Comparison of ENCODE assay signal across 1 cellular context in the genomic region with DNA sequence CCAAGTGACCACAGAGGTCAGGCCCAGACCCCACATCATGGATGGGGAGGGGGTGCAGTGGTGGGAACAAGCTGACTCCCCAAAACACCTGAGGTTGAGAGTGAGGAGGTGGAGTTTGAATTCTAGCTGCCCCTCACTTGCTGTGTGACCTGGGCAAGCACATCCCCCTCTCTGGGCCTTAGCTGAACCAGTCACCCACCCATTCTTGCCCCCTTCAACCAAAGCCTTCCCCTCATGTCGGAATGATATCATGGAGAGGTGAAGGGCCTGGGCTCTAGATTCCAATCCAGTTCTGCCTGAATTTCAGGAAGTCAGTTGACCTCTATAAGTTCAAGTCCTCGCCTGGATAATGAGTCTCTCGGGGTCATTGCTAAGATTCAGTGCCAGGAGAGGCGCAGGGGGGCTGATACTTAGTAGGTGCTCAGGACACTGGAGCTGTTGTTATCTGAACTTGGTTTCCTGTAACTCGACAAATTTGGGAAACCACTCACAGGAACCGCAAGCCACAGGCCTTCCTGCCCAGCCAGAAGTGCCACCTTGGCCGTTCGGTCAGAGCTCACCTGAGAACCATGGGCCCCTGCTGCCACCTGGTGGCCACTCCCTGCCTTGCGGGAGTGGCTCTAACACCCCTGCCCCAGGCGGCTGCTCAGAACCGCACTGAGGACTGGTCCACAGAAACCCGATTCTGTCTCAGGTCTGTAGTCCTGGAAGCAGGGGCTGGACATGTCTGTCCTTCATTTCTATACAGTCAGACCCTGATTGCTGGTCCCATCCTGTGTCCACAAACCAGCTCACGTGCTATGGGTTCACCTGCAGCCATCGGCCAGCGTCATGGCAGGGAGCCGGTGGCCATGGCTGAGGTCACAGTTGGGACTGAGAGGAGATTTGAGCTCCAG.
A peak's percentile ranks its signal among the peaks of the same experiment; 100 is the strongest.
TF ChIP-seq lines count a peak whose summit lies in the region.

No MANE protein-coding gene starts in this region.

TF ChIP-seq in HepG2, 621 proteins besides CTCF, POLR2A, EP300 and RAD21 (continued from another document and continues in another):
- TF ChIP-seq, protein P1, sequence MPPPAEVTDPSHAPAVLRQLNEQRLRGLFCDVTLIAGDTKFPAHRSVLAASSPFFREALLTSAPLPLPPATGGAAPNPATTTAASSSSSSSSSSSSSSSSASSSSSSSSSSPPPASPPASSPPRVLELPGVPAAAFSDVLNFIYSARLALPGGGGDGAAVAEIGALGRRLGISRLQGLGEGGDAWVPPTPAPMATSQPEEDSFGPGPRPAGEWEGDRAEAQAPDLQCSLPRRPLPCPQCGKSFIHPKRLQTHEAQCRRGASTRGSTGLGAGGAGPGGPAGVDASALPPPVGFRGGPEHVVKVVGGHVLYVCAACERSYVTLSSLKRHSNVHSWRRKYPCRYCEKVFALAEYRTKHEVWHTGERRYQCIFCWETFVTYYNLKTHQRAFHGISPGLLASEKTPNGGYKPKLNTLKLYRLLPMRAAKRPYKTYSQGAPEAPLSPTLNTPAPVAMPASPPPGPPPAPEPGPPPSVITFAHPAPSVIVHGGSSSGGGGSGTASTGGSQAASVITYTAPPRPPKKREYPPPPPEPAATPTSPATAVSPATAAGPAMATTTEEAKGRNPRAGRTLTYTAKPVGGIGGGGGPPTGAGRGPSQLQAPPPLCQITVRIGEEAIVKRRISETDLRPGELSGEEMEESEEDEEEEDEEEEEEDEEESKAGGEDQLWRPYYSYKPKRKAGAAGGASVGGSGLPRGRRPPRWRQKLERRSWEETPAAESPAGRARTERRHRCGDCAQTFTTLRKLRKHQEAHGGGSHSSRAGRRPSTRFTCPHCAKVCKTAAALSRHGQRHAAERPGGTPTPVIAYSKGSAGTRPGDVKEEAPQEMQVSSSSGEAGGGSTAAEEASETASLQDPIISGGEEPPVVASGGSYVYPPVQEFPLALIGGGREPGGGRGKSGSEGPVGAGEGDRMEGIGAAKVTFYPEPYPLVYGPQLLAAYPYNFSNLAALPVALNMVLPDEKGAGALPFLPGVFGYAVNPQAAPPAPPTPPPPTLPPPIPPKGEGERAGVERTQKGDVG (CRISPR knock-in tag; IDR thresholded peaks at IDR 0.05; ENCODE audit: borderline replicate concordance) = no peak
- TF ChIP-seq HIVEP1 (CRISPR knock-in tag; IDR thresholded peaks at IDR 0.05) (0 out of 2 replicates have a peak, but pooled peaks have one; percentile 34), SALL1 (CRISPR knock-in tag; IDR thresholded peaks at IDR 0.05) (0 out of 2 replicates have a peak, but pooled peaks have one; percentile 54), EEA1 (CRISPR knock-in tag; IDR thresholded peaks at IDR 0.05; ENCODE audit: borderline replicate concordance) (0 out of 2 replicates have a peak, but pooled peaks have one; percentile 56), NFKB2 (CRISPR knock-in tag; IDR thresholded peaks at IDR 0.05; ENCODE audit: borderline replicate concordance) (peak; percentile 80; the same call in 1 of the 2 replicates), ZNF709 (CRISPR knock-in tag; IDR thresholded peaks at IDR 0.05) (no peak), MYC (CRISPR knock-in tag; IDR thresholded peaks at IDR 0.05; ENCODE audit: borderline replicate concordance) (peak; percentile 28; the same call in 1 of the 2 replicates), ZNF546 (CRISPR knock-in tag; conservative IDR thresholded peaks at IDR 0.05) (no peak), ZMAT3 (CRISPR knock-in tag; conservative IDR thresholded peaks at IDR 0.05) (no peak), TP53 (CRISPR knock-in tag; conservative IDR thresholded peaks at IDR 0.05) (no peak), RXRB (CRISPR knock-in tag; IDR thresholded peaks at IDR 0.05; ENCODE audit: borderline replicate concordance) (peak; percentile 49; the same call in 1 of the 2 replicates), SALL2 (CRISPR knock-in tag; IDR thresholded peaks at IDR 0.05) (peak; percentile 12; the same call in 1 of the 2 replicates), PHF5A (CRISPR knock-in tag; IDR thresholded peaks at IDR 0.05; ENCODE audit: low read depth, unreplicated experiment) (peak; percentile 71), AHR (CRISPR knock-in tag; IDR thresholded peaks at IDR 0.05) (0 out of 2 replicates have a peak, but pooled peaks have one; percentile 53), ZNF746 (CRISPR knock-in tag; IDR thresholded peaks at IDR 0.05) (no peak), GABPB1 (CRISPR knock-in tag; IDR thresholded peaks at IDR 0.05) (peak; percentile 39; the same call in 1 of the 2 replicates), NFRKB (IDR thresholded peaks at IDR 0.05) (no peak), PCBP1 (IDR thresholded peaks at IDR 0.05; ENCODE audit: borderline replicate concordance, low read depth, low read length) (no peak), MZF1 (CRISPR knock-in tag; IDR thresholded peaks at IDR 0.05; ENCODE audit: borderline replicate concordance) (no peak), NPAS2 (CRISPR knock-in tag; IDR thresholded peaks at IDR 0.05; ENCODE audit: borderline replicate concordance) (no peak), ZNF713 (CRISPR knock-in tag; IDR thresholded peaks at IDR 0.05) (no peak), DMAP1 (CRISPR knock-in tag; IDR thresholded peaks at IDR 0.05) (0 out of 2 replicates have a peak, but pooled peaks have one; percentile 28), NONO (IDR thresholded peaks at IDR 0.05) (no peak), NONO (CRISPR knock-in tag; conservative IDR thresholded peaks at IDR 0.05) (peak; percentile 42; the same call in 1 of the 2 replicates), ZBTB7B (CRISPR knock-in tag; IDR thresholded peaks at IDR 0.05) (peak; percentile 64; the same call in 1 of the 2 replicates), TMF1 (CRISPR knock-in tag; IDR thresholded peaks at IDR 0.05; ENCODE audit: low read depth) (no peak), RFX1 (IDR thresholded peaks at IDR 0.05) (no peak), ZFP36 (IDR thresholded peaks at IDR 0.05; ENCODE audit: borderline replicate concordance, low read depth, low read length, partially characterized antibody) (peak; percentile 16), AGO1 (IDR thresholded peaks at IDR 0.05; ENCODE audit: low read depth, low read length, poor library complexity, severe bottlenecking) (no peak), RCOR2 (CRISPR knock-in tag; IDR thresholded peaks at IDR 0.05) (no peak), ZNF567 (CRISPR knock-in tag; IDR thresholded peaks at IDR 0.05; ENCODE audit: borderline replicate concordance) (peak; percentile 73; the same call in 1 of the 2 replicates), CAMTA2 (CRISPR knock-in tag; IDR thresholded peaks at IDR 0.05; ENCODE audit: borderline replicate concordance) (no peak), ZNF777 (CRISPR knock-in tag; IDR thresholded peaks at IDR 0.05) (no peak), ZNF20 (CRISPR knock-in tag; IDR thresholded peaks at IDR 0.05) (no peak), SSRP1 (CRISPR knock-in tag; IDR thresholded peaks at IDR 0.05) (0 out of 2 replicates have a peak, but pooled peaks have one; percentile 21), ZNF737 (CRISPR knock-in tag; IDR thresholded peaks at IDR 0.05; ENCODE audit: borderline replicate concordance) (no peak; the same call in 1 of the 2 replicates), ZNF44 (CRISPR knock-in tag; IDR thresholded peaks at IDR 0.05) (no peak), SNRNP70 (IDR thresholded peaks at IDR 0.05; ENCODE audit: low read depth, low read length) (no peak), ZKSCAN8 (CRISPR knock-in tag; IDR thresholded peaks at IDR 0.05; ENCODE audit: borderline replicate concordance) (no peak), DR1 (CRISPR knock-in tag; IDR thresholded peaks at IDR 0.05) (no peak), POLR2G (IDR thresholded peaks at IDR 0.05; ENCODE audit: low read depth, low read length) (peak; percentile 59)
- TF ChIP-seq, protein P2, sequence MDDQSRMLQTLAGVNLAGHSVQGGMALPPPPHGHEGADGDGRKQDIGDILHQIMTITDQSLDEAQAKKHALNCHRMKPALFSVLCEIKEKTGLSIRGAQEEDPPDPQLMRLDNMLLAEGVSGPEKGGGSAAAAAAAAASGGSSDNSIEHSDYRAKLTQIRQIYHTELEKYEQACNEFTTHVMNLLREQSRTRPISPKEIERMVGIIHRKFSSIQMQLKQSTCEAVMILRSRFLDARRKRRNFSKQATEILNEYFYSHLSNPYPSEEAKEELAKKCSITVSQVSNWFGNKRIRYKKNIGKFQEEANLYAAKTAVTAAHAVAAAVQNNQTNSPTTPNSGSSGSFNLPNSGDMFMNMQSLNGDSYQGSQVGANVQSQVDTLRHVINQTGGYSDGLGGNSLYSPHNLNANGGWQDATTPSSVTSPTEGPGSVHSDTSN (CRISPR knock-in tag; IDR thresholded peaks at IDR 0.05; ENCODE audit: borderline replicate concordance) = no peak
- TF ChIP-seq, protein P3, sequence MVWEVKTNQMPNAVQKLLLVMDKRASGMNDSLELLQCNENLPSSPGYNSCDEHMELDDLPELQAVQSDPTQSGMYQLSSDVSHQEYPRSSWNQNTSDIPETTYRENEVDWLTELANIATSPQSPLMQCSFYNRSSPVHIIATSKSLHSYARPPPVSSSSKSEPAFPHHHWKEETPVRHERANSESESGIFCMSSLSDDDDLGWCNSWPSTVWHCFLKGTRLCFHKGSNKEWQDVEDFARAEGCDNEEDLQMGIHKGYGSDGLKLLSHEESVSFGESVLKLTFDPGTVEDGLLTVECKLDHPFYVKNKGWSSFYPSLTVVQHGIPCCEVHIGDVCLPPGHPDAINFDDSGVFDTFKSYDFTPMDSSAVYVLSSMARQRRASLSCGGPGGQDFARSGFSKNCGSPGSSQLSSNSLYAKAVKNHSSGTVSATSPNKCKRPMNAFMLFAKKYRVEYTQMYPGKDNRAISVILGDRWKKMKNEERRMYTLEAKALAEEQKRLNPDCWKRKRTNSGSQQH (CRISPR knock-in tag; IDR thresholded peaks at IDR 0.05; ENCODE audit: low read depth) = peak; percentile 70; the same call in 1 of the 2 replicates
- TF ChIP-seq, protein P4, sequence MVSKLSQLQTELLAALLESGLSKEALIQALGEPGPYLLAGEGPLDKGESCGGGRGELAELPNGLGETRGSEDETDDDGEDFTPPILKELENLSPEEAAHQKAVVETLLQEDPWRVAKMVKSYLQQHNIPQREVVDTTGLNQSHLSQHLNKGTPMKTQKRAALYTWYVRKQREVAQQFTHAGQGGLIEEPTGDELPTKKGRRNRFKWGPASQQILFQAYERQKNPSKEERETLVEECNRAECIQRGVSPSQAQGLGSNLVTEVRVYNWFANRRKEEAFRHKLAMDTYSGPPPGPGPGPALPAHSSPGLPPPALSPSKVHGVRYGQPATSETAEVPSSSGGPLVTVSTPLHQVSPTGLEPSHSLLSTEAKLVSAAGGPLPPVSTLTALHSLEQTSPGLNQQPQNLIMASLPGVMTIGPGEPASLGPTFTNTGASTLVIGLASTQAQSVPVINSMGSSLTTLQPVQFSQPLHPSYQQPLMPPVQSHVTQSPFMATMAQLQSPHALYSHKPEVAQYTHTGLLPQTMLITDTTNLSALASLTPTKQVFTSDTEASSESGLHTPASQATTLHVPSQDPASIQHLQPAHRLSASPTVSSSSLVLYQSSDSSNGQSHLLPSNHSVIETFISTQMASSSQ (IDR thresholded peaks at IDR 0.05; ENCODE audit: low read depth) = no peak
- TF ChIP-seq, protein P4 (CRISPR knock-in tag; IDR thresholded peaks at IDR 0.05; ENCODE audit: borderline replicate concordance) = peak; percentile 19; the same call in 1 of the 2 replicates
- TF ChIP-seq, protein P5, sequence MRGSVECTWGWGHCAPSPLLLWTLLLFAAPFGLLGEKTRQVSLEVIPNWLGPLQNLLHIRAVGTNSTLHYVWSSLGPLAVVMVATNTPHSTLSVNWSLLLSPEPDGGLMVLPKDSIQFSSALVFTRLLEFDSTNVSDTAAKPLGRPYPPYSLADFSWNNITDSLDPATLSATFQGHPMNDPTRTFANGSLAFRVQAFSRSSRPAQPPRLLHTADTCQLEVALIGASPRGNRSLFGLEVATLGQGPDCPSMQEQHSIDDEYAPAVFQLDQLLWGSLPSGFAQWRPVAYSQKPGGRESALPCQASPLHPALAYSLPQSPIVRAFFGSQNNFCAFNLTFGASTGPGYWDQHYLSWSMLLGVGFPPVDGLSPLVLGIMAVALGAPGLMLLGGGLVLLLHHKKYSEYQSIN (CRISPR knock-in tag; IDR thresholded peaks at IDR 0.05; ENCODE audit: borderline replicate concordance) = no peak
- TF ChIP-seq, protein P6, sequence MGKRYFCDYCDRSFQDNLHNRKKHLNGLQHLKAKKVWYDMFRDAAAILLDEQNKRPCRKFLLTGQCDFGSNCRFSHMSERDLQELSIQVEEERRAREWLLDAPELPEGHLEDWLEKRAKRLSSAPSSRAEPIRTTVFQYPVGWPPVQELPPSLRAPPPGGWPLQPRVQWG (CRISPR knock-in tag; IDR thresholded peaks at IDR 0.05; ENCODE audit: borderline replicate concordance, low read depth) = no peak
- TF ChIP-seq, protein P7, sequence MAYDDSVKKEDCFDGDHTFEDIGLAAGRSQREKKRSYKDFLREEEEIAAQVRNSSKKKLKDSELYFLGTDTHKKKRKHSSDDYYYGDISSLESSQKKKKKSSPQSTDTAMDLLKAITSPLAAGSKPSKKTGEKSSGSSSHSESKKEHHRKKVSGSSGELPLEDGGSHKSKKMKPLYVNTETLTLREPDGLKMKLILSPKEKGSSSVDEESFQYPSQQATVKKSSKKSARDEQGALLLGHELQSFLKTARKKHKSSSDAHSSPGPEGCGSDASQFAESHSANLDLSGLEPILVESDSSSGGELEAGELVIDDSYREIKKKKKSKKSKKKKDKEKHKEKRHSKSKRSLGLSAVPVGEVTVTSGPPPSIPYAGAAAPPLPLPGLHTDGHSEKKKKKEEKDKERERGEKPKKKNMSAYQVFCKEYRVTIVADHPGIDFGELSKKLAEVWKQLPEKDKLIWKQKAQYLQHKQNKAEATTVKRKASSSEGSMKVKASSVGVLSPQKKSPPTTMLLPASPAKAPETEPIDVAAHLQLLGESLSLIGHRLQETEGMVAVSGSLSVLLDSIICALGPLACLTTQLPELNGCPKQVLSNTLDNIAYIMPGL (CRISPR knock-in tag; IDR thresholded peaks at IDR 0.05; ENCODE audit: borderline replicate concordance in 1 of 2, low read depth in 1 of 2) = 0 out of 4 replicates have a peak, but pooled peaks have one; percentile 32 to 41
- TF ChIP-seq, protein P8, sequence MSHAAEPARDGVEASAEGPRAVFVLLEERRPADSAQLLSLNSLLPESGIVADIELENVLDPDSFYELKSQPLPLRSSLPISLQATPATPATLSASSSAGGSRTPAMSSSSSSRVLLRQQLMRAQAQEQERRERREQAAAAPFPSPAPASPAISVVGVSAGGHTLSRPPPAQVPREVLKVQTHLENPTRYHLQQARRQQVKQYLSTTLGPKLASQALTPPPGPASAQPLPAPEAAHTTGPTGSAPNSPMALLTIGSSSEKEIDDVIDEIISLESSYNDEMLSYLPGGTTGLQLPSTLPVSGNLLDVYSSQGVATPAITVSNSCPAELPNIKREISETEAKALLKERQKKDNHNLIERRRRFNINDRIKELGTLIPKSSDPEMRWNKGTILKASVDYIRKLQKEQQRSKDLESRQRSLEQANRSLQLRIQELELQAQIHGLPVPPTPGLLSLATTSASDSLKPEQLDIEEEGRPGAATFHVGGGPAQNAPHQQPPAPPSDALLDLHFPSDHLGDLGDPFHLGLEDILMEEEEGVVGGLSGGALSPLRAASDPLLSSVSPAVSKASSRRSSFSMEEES (CRISPR knock-in tag; IDR thresholded peaks at IDR 0.05) = no peak
